Comparison of ENCODE assay signal across 1 cellular context in the genomic region with DNA sequence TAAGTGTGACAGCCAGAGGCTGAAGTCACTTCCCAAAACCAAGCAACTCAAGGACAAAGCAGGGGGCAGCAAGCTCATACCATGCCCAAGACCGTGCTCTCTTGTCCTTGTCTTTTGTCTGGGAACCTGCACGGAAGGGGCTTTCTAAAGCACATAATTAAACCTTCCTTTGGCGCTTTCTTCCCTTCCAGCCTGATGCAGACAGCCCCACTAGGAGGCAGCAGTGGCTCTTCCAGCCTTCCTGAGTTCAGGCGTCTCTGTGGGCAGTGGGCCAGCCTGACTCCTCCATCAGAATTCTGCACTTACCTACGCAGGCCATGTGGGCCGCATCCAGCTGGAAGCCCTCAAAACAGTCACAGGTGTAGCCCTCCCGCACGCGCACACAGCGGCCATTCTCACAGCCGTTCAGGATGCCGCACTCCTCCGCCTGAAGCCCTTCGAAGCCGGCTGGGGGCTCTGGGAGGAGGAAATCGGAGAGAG.
TF ChIP-seq lines count a peak whose summit lies in the region.

No MANE protein-coding gene starts in this region.

TF ChIP-seq in endothelial cell of umbilical vein, 7 proteins besides CTCF, POLR2A, EP300 and RAD21:
- TF ChIP-seq MYC (IDR thresholded peaks at IDR 0.05; ENCODE audit: low read depth, low read length) (no peak), GATA2 (IDR thresholded peaks at IDR 0.05; ENCODE audit: insufficient read depth, insufficient read length, low read depth, low read length) (no peak)
- TF ChIP-seq, protein P1, sequence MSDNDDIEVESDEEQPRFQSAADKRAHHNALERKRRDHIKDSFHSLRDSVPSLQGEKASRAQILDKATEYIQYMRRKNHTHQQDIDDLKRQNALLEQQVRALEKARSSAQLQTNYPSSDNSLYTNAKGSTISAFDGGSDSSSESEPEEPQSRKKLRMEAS (IDR thresholded peaks at IDR 0.05; ENCODE audit: insufficient read depth, insufficient read length) = no peak
